In genomic region chr2:69288429-69288828, GRCh38 we compare ENCODE assay signal across 1 cellular context.
TF ChIP-seq lines count a peak whose summit lies in the region.

No MANE protein-coding gene starts in this region.

TF ChIP-seq in HepG2, 621 proteins besides CTCF, POLR2A, EP300 and RAD21 (continued from another document):
- no peak for TF ChIP-seq CSRNP1 (CRISPR knock-in tag; IDR thresholded peaks at IDR 0.05)
- TF ChIP-seq ZNF33B (CRISPR knock-in tag; IDR thresholded peaks at IDR 0.05): no peak
- TF ChIP-seq YY1 (IDR thresholded peaks at IDR 0.05; ENCODE audit: insufficient read depth, insufficient replicate concordance, low read depth, low read length): no peak
- peak; percentile 37 to 64; a peak in 2 of 4 replicates for TF ChIP-seq MAFK (conservative IDR thresholded peaks at IDR 0.05 in 1 of 2, IDR thresholded peaks at IDR 0.05 in 1 of 2; ENCODE audit: low read length in 2 of 2)
- no peak for TF ChIP-seq POLR2AphosphoS2 (IDR thresholded peaks at IDR 0.05; ENCODE audit: low read depth, low read length)
